8 cellular contexts compared by ENCODE assay signal in the genomic region with DNA sequence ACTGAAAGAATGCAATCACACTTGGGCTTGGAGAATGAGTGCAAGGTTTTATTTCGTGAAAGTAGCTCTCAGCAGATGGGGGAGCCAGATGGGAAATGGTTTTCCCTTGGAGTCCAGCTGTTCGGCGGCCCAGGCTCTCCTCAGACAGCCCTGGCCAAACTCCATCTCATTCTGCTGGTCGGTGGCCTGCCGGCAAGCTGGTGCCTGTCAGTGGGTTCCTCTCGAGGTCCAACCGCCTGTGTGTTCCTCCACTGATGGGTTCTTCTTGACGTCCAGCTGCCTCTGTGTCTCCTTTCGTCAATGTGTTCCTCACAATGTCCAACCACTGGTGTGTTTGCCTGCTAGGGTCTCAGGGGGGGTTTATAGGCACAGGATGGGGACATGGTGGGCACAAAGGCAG.
"Had no signal": no experiment of that assay in that cellular context is flagged by ENCODE, and none has a peak within 500 bp of the region (broad histone marks: within the 10 kb centered on the region; RNA-seq: fewer than 3 reads in every experiment).

No MANE protein-coding gene starts in this region.

- H3K9me3 Mint-ChIP-seq: GM23338 had no signal

- H3K4me1 Mint-ChIP-seq: GM23338, H9 had no signal

- H3K27ac Mint-ChIP-seq: GM23338, H9, HFFc6 had no signal

- H3K4me3 Mint-ChIP-seq: GM23338, H9, HFFc6 had no signal

- DNase-seq: GM23248, GOT3, H7, H9, HCEC 1CT, HFFc6 had no signal

- ATAC-seq: GM23338, HCT116 had no signal
